Comparison of ENCODE assay signal across 10 cellular contexts in the genomic region with DNA sequence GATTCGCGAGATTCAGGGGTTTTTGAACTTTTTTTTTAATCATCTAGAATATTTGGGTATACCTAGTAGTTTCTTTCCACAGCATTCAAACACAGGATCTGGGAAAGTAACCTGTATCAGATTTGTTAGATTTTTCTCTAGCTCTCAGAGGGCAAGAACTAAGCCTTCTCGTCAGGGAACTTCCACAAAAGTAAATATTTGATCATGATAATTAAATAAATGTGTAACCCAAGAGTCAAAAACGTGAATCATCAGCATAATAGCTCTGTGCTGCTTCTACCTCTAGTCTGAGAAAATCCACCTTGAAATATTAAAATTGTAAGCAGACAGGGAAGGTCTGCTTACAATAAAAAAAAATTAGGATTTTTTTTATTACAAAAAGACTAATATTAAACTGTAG.
DNase-seq lines count a peak whose midpoint lies in the region; ATAC-seq and TF ChIP-seq lines count a peak whose summit lies in the region.
"Had no signal": no experiment of that assay in that cellular context is flagged by ENCODE, and none has a peak within 500 bp of the region (broad histone marks: within the 10 kb centered on the region; RNA-seq: fewer than 3 reads in every experiment).

No MANE protein-coding gene starts in this region.

- no peak overlapping the region for H2BK5ac ChIP-seq in H9 (ENCODE audit: insufficient read length, low read length)

- no peak overlapping the region for H4K5ac ChIP-seq in H9 (ENCODE audit: insufficient read length, low read depth, low read length)

- H2BK20ac ChIP-seq in H9 (ENCODE audit: low read depth, low read length, poor library complexity, severe bottlenecking), result no peak overlapping the region

- ATAC-seq in GM21737 (IDR thresholded peaks at IDR 0.05; ENCODE audit: unreplicated experiment), result no peak

- H3K9me3 Mint-ChIP-seq in H9, result peaks cover 0 to 2% of the 10 kb centered on the region in 2 experiments; a peak in 3 of 5 replicates
- peaks cover 2% of the 10 kb centered on the region for H3K9me3 Mint-ChIP-seq in neural progenitor cell

- no peak overlapping the region for H4K8ac ChIP-seq in H9 (replicated peaks; ENCODE audit: insufficient read length, low read depth, low read length)

- no CpG with 5 or more reads among the region's 4 CpGs for WGBS in H9 (ENCODE audit: extremely low coverage, insufficient read length, low lambda C conversion rate)

- H2BK12ac ChIP-seq in H9 (ENCODE audit: insufficient read length, low read depth, low read length), result no peak overlapping the region

- no peak for DNase-seq in H9
- peak; percentile 2 to 42 for DNase-seq in NCI-H526 (lab: John Stamatoyannopoulos, UW)
- peak; percentile 61 for DNase-seq in epithelial cell of proximal tubule (ENCODE audit: low read depth)
- no peak for DNase-seq in neural progenitor cell (ENCODE audit: low spot score)
- DNase-seq in activated naive CD4-positive, alpha-beta T cell treated with anti-CD3 and anti-CD28 coated beads, Interleukin-2, amount 50 U/mL, for 16 hours, result no peak
- DNase-seq in RKO (ENCODE audit: low spot score), result no peak
- DNase-seq in NCI-H1930 (lab: John Stamatoyannopoulos, UW), result no peak
- DNase-seq: DMS79 treated with DMSO at 0.1 percent for 48 hours, T-helper 2 cell had no signal

- H2AK5ac ChIP-seq in H9 (ENCODE audit: insufficient read length, low read length), result no peak overlapping the region

- H3K14ac ChIP-seq in H9 (ENCODE audit: insufficient read depth, low read length), result no peak overlapping the region

- H3F3A ChIP-seq in neural progenitor cell (ENCODE audit: low read depth), result peaks cover 47% of the 10 kb centered on the region

- H3K4me3 ChIP-seq in epithelial cell of proximal tubule (ENCODE audit: low read depth, low read length) (no peak overlapping the region), neural progenitor cell (no peak overlapping the region)

- H3K4me1 Mint-ChIP-seq in H9 (peaks cover 56 to 67% of the 10 kb centered on the region in 2 experiments), neural progenitor cell (peaks cover 15% of the 10 kb centered on the region)

- H4K20me1 ChIP-seq in H9 (ENCODE audit: control insufficient read depth, insufficient read depth, insufficient read length), result no peaks in the 10 kb centered on the region
- H4K20me1 ChIP-seq in neural progenitor cell (ENCODE audit: low read depth), result no peaks in the 10 kb centered on the region

- peaks cover 9% of the 10 kb centered on the region; the same call in 1 of the 2 replicates for H3K4me1 ChIP-seq in H9 (ENCODE audit: insufficient read depth, low read length)
- H3K4me1 ChIP-seq in neural progenitor cell, result peaks cover 41% of the 10 kb centered on the region

- no peak overlapping the region for H3K4me3 Mint-ChIP-seq in H9
- no peak overlapping the region for H3K4me3 Mint-ChIP-seq in neural progenitor cell

- H3K27ac Mint-ChIP-seq in H9, result peak overlapping the region; percentile 47 to 94 (median 76); a peak in 3 of 7 replicates
- H3K27ac Mint-ChIP-seq in neural progenitor cell, result no peak overlapping the region

- no peak overlapping the region for H2BK120ac ChIP-seq in H9 (ENCODE audit: low read depth, low read length, poor library complexity, severe bottlenecking)

- no peaks in the 10 kb centered on the region for H3K79me2 ChIP-seq in H9 (ENCODE audit: insufficient read depth, low read length)
- H3K79me2 ChIP-seq in neural progenitor cell (ENCODE audit: low read depth), result no peaks in the 10 kb centered on the region

- no peak overlapping the region for H3K9ac ChIP-seq in H9 (ENCODE audit: extremely low read depth, insufficient read length, low read length)
- no peak overlapping the region for H3K9ac ChIP-seq in neural progenitor cell

- no peak overlapping the region for H3K4ac ChIP-seq in H9 (ENCODE audit: low read depth, low read length)

- no peak overlapping the region for H3K56ac ChIP-seq in H9 (ENCODE audit: insufficient read length, low read depth, low read length)

- H3K36me3 Mint-ChIP-seq in H9 (ENCODE audit: insufficient read depth in 1 of 3, low read depth in 3 of 3) (peaks cover 2 to 21% (median 6%) of the 10 kb centered on the region in 3 experiments; a peak in 5 of 7 replicates), neural progenitor cell (peaks cover 2% of the 10 kb centered on the region)

- no peak overlapping the region for H2AFZ ChIP-seq in H9 (ENCODE audit: low read length)
- H2AFZ ChIP-seq in neural progenitor cell (replicated peaks), result no peak overlapping the region

- no peaks in the 10 kb centered on the region; the same call in 1 of the 2 replicates for H3K27me3 Mint-ChIP-seq in H9 (ENCODE audit: low read depth)
- H3K27me3 Mint-ChIP-seq in neural progenitor cell (ENCODE audit: insufficient read depth, low read depth), result no peaks in the 10 kb centered on the region

- H3T11ph ChIP-seq in H9 (ENCODE audit: low read length), result no peak overlapping the region

- H3K27me3 ChIP-seq in H9 (ENCODE audit: insufficient read depth, low read length) (no peaks in the 10 kb centered on the region), neural progenitor cell (no peaks in the 10 kb centered on the region)

- H3K4me2 ChIP-seq in H9 (ENCODE audit: insufficient read depth, insufficient read length, low read length) (no peak overlapping the region), neural progenitor cell (peak overlapping the region; percentile 67)

- H3K27ac ChIP-seq in H9 (ENCODE audit: insufficient read length, low read depth, low read length) (no peak overlapping the region), neural progenitor cell (peak overlapping the region; percentile 87)

- H3K23ac ChIP-seq in H9 (ENCODE audit: insufficient read length, low read depth, low read length), result no peak overlapping the region

- no peaks in the 10 kb centered on the region for H3K79me1 ChIP-seq in H9 (ENCODE audit: insufficient read depth, low read depth, low read length, poor library complexity, severe bottlenecking)

- no peak overlapping the region for H4K91ac ChIP-seq in H9 (ENCODE audit: insufficient read length, low read depth, low read length)

- no peak overlapping the region for H2BK15ac ChIP-seq in H9 (ENCODE audit: low read depth, low read length)

- H3K18ac ChIP-seq in H9 (ENCODE audit: insufficient read length, low read depth, low read length), result no peak overlapping the region

- H3K36me3 ChIP-seq in neural progenitor cell, result no peaks in the 10 kb centered on the region

- H3K23me2 ChIP-seq in H9 (ENCODE audit: insufficient read length, low read depth, low read length, poor library complexity, severe bottlenecking), result no peaks in the 10 kb centered on the region

- H3K9me3 ChIP-seq in H9 (ENCODE audit: control insufficient read depth, low read depth, low read length), result no peaks in the 10 kb centered on the region
- H3K9me3 ChIP-seq in neural progenitor cell (ENCODE audit: low read depth), result no peaks in the 10 kb centered on the region

- TF ChIP-seq CTCF in H9 (conservative IDR thresholded peaks at IDR 0.05) (no peak), epithelial cell of proximal tubule (conservative IDR thresholded peaks at IDR 0.05; ENCODE audit: low read depth, low read length) (no peak), neural progenitor cell (IDR thresholded peaks at IDR 0.05) (no peak)

Comparison
In these comparisons a context has a peak if more than half of its experiments do, and no peak if none do; other contexts are left out.
1. DNase-seq: peak in NCI-H526 (2 of 2) and epithelial cell of proximal tubule (single experiment); none in H9 (single experiment), neural progenitor cell (single experiment), activated naive CD4-positive, alpha-beta T cell treated with anti-CD3 and anti-CD28 coated beads, Interleukin-2, amount 50 U/mL, for 16 hours (single experiment), RKO (single experiment) and NCI-H1930 (0 of 2).